ENCODE assay signal across 19 cellular contexts in genomic region chr15:91380114-91380513, GRCh38.
A peak's percentile ranks its signal among the peaks of the same experiment; 100 is the strongest.
DNase-seq lines count a peak whose midpoint lies in the region; ATAC-seq and TF ChIP-seq lines count a peak whose summit lies in the region.
"Had no signal": no experiment of that assay in that cellular context is flagged by ENCODE, and none has a peak within 500 bp of the region (broad histone marks: within the 10 kb centered on the region; RNA-seq: fewer than 3 reads in every experiment).

No MANE protein-coding gene starts in this region.

- H3K9me3 Mint-ChIP-seq in CD4-positive, alpha-beta memory T cell = peaks cover 0 to 20% (median 5%) of the 10 kb centered on the region in 8 donors

- TF ChIP-seq RAD21 in HCT116 (IDR thresholded peaks at IDR 0.05; ENCODE audit: low read depth) = no peak

- no peak overlapping the region for H3K27ac Mint-ChIP-seq in CD4-positive, alpha-beta memory T cell

- H2AFZ ChIP-seq in HCT116 (ENCODE audit: low read depth, low read length, poor library complexity, severe bottlenecking) = no peak overlapping the region

- RAD21 ChIA-PET in HCT116 (lab: Charles Lee; ENCODE audit: low non-redundant PET in 1 of 2, low total read pairs in 2 of 2, uncharacterized antibody in 2 of 2, unreplicated experiment in 2 of 2) = no interaction called here

- H3K9me3 ChIP-seq in BE2C = no peaks in the 10 kb centered on the region
- no peaks in the 10 kb centered on the region for H3K9me3 ChIP-seq in HCT116 (ENCODE audit: control insufficient read depth in 1 of 2, insufficient read depth in 1 of 2, low read depth in 1 of 2, low read length in 2 of 2)
- H3K9me3 ChIP-seq in RWPE2 (ENCODE audit: severe bottlenecking) = no peaks in the 10 kb centered on the region
- H3K9me3 ChIP-seq in CD4-positive, alpha-beta memory T cell (ENCODE audit: control insufficient read depth in 1 of 2, low read length in 2 of 2) = no peaks in the 10 kb centered on the region
- H3K9me3 ChIP-seq: A549, MG63, Peyer's patch, SK-N-SH had no signal

- H3K4me1 Mint-ChIP-seq in CD4-positive, alpha-beta memory T cell = peaks cover 0 to 5% (median 0%) of the 10 kb centered on the region in 4 donors

- H3K9me2 ChIP-seq in HCT116 (ENCODE audit: insufficient read depth) = no peaks in the 10 kb centered on the region
- H3K9me2 ChIP-seq: SK-N-SH had no signal

- H3K27ac ChIP-seq in HCT116 (ENCODE audit: low read depth, low read length) = no peak overlapping the region
- H3K27ac ChIP-seq in RWPE2 (ENCODE audit: poor library complexity, severe bottlenecking) = no peak overlapping the region
- H3K27ac ChIP-seq in CD4-positive, alpha-beta memory T cell (ENCODE audit: low read depth, low read length) = no peak overlapping the region
- H3K27ac ChIP-seq: A549, Peyer's patch had no signal

- intact Hi-C loops in HCT116 (cut with micrococcal nuclease) = no loop called here
- intact Hi-C loops in CD4-positive, alpha-beta memory T cell (cut with micrococcal nuclease) = loop anchor here (10.0 kb wide), 1 partner anchor 65 kb away; no protein-coding TSS in a partner anchor

- ATAC-seq in HCT116 = no peak
- ATAC-seq in RWPE2 (ENCODE audit: low read depth) = no peak
- ATAC-seq: A549 had no signal

- H3K27me3 ChIP-seq in BE2C (no peaks in the 10 kb centered on the region), HCT116 (ENCODE audit: insufficient read depth, low read length) (peaks cover 24% of the 10 kb centered on the region), RWPE2 (ENCODE audit: insufficient read depth, poor library complexity, severe bottlenecking) (no peaks in the 10 kb centered on the region)
- H3K27me3 ChIP-seq in CD4-positive, alpha-beta memory T cell (ENCODE audit: insufficient read depth, low read length) = no peaks in the 10 kb centered on the region
- H3K27me3 ChIP-seq: MG63, Peyer's patch had no signal

- POLR2A ChIA-PET in HCT116 (lab: Charles Lee) = no interaction called here
- POLR2A ChIA-PET in CD4-positive, alpha-beta memory T cell (lab: Charles Lee; ENCODE audit: partially characterized antibody) = no interaction called here

- CTCF ChIA-PET in HCT116 (lab: Charles Lee) = no interaction called here
- CTCF ChIA-PET in CD4-positive, alpha-beta memory T cell (lab: Charles Lee; ENCODE audit: partially characterized antibody) = no interaction called here

- H3K4me2 ChIP-seq in HCT116 (ENCODE audit: low read length) = no peak overlapping the region
- H3K4me2 ChIP-seq: A549, SK-N-SH had no signal

- no TSS peak for BruUV-seq in HCT116 (replicated peaks; lab: Mats Ljungman, UMichigan)

- H3K9ac ChIP-seq in HCT116 (ENCODE audit: low read length) = no peak overlapping the region
- H3K9ac ChIP-seq: SK-N-SH had no signal

- 0 out of 2 replicates have a peak, but pooled peaks have one; percentile 2 for TF ChIP-seq CTCF in BE2C (IDR thresholded peaks at IDR 0.05; ENCODE audit: low read depth, low read length)
- peak in 2 of 3 experiments; percentile 11 to 27; a peak in 1 of 6 replicates for TF ChIP-seq CTCF in HCT116 (IDR thresholded peaks at IDR 0.05 in 2 of 3, conservative IDR thresholded peaks at IDR 0.05 in 1 of 3; ENCODE audit: borderline replicate concordance in 1 of 3, insufficient read depth in 1 of 3, low read depth in 2 of 3, low read length in 2 of 3)
- TF ChIP-seq CTCF in RWPE2 (IDR thresholded peaks at IDR 0.05; ENCODE audit: poor library complexity, severe bottlenecking) = peak; percentile 41
- no peak for TF ChIP-seq CTCF in epithelial cell of esophagus (IDR thresholded peaks at IDR 0.05; ENCODE audit: insufficient read depth, low read depth, low read length, missing control alignments)

- H3K4me3 ChIP-seq in BE2C (ENCODE audit: low read depth, low read length) = no peak overlapping the region
- H3K4me3 ChIP-seq in HCT116 (replicated peaks in 1 of 2; ENCODE audit: low read depth in 1 of 2, low read length in 2 of 2) = no peak overlapping the region
- no peak overlapping the region for H3K4me3 ChIP-seq in RWPE2 (ENCODE audit: severe bottlenecking)
- H3K4me3 ChIP-seq in epithelial cell of esophagus (ENCODE audit: low read length) = no peak overlapping the region
- no peak overlapping the region for H3K4me3 ChIP-seq in CD4-positive, alpha-beta memory T cell (ENCODE audit: low read length in 2 of 2)
- H3K4me3 ChIP-seq: A549, MG63, Peyer's patch had no signal

- H3K36me3 Mint-ChIP-seq in CD4-positive, alpha-beta memory T cell = no peaks in the 10 kb centered on the region

- peaks cover 0 to 2% of the 10 kb centered on the region in 2 donors for H3K27me3 Mint-ChIP-seq in CD4-positive, alpha-beta memory T cell

- no peak for TF ChIP-seq POLR2A in HCT116 (IDR thresholded peaks at IDR 0.05; ENCODE audit: borderline replicate concordance, extremely low read depth, insufficient read depth, insufficient read length)

- no peaks in the 10 kb centered on the region for H4K20me1 ChIP-seq in HCT116 (ENCODE audit: insufficient read depth)

- H3K4me3 Mint-ChIP-seq in CD4-positive, alpha-beta memory T cell = no peak overlapping the region
- H3K4me3 Mint-ChIP-seq: CD8-positive, alpha-beta memory T cell had no signal

- no peaks in the 10 kb centered on the region for H3K79me2 ChIP-seq in HCT116 (ENCODE audit: insufficient read depth, low read length)

- DNase-seq in BE2C = no peak
- no peak for DNase-seq in HCT116 (ENCODE audit: low read depth, low spot score)
- no peak for DNase-seq in RWPE2 (ENCODE audit: low spot score)
- peak; percentile 24 for DNase-seq in epithelial cell of esophagus (ENCODE audit: low read depth)
- DNase-seq in germinal center (ENCODE audit: low spot score) = no peak
- DNase-seq in NAMALWA (ENCODE audit: low spot score) = no peak
- DNase-seq in CD4-positive, alpha-beta memory T cell = no peak
- DNase-seq: AML-193; C1 segment of cervical spinal cord; CD8-positive, alpha-beta memory T cell; KBM-7; MG63; NCI-H1436; NCI-H187; NCI-H526 treated with DMSO at 0.1 percent for 48 hours; Peyer's patch; SK-N-SH; T-helper 2 cell had no signal

- H3K4me1 ChIP-seq in BE2C = no peaks in the 10 kb centered on the region
- no peaks in the 10 kb centered on the region for H3K4me1 ChIP-seq in HCT116 (ENCODE audit: control insufficient read depth in 1 of 2, insufficient read depth in 2 of 2, low read length in 2 of 2)
- no peaks in the 10 kb centered on the region for H3K4me1 ChIP-seq in RWPE2 (ENCODE audit: insufficient read depth, poor library complexity, severe bottlenecking)
- no peaks in the 10 kb centered on the region for H3K4me1 ChIP-seq in CD4-positive, alpha-beta memory T cell (ENCODE audit: insufficient read depth, low read length)
- H3K4me1 ChIP-seq: A549, Peyer's patch had no signal

- H3K36me3 ChIP-seq in BE2C (no peaks in the 10 kb centered on the region), HCT116 (ENCODE audit: control insufficient read depth in 1 of 2, insufficient read depth in 2 of 2, low read length in 2 of 2) (no peaks in the 10 kb centered on the region), RWPE2 (ENCODE audit: low read depth) (no peaks in the 10 kb centered on the region)
- no peaks in the 10 kb centered on the region for H3K36me3 ChIP-seq in CD4-positive, alpha-beta memory T cell (ENCODE audit: insufficient read depth, low read length)
- H3K36me3 ChIP-seq: MG63, Peyer's patch had no signal

TF ChIP-seq in HCT116, 20 proteins besides CTCF, POLR2A, EP300 and RAD21 (continues in another document):
- TF ChIP-seq SP1 (IDR thresholded peaks at IDR 0.05; ENCODE audit: low read depth) (no peak), CBX3 (IDR thresholded peaks at IDR 0.05; ENCODE audit: low read depth) (no peak), SRF (IDR thresholded peaks at IDR 0.05; ENCODE audit: low read depth) (no peak), ELF1 (IDR thresholded peaks at IDR 0.05; ENCODE audit: borderline replicate concordance, low read depth) (no peak), ZFX (IDR thresholded peaks at IDR 0.05) (no peak), POLR2AphosphoS5 (IDR thresholded peaks at IDR 0.05; ENCODE audit: low read depth, low read length) (no peak), REST (IDR thresholded peaks at IDR 0.05; ENCODE audit: low read depth) (no peak), JUND (IDR thresholded peaks at IDR 0.05) (no peak), EZH2phosphoT487 (IDR thresholded peaks at IDR 0.05; ENCODE audit: borderline replicate concordance) (no peak), YY1 (IDR thresholded peaks at IDR 0.05; ENCODE audit: extremely low read depth, insufficient replicate concordance, low read depth, low read length) (no peak), CEBPB (IDR thresholded peaks at IDR 0.05; ENCODE audit: low read depth) (no peak), SIN3A (IDR thresholded peaks at IDR 0.05; ENCODE audit: low read depth) (no peak)
